8 cellular contexts compared by ENCODE assay signal in genomic region chr14:94769413-94770250, GRCh38. TPM values are rescaled to one million over a fixed set of nuclear protein-coding genes. Genes with fewer than 3 reads are reported as not detected.
DNase-seq lines count a peak whose midpoint lies in the region; ATAC-seq and TF ChIP-seq lines count a peak whose summit lies in the region.

Gene GSC, minus strand, starts transcription at chr14:94770113. Its CDS starts 98 bp downstream, at chr14:94770015.

- ATAC-seq in RWPE2 (ENCODE audit: low read depth) (peak; percentile 66), HG03520 (IDR thresholded peaks at IDR 0.05; ENCODE audit: unreplicated experiment) (no peak)
- ATAC-seq in natural killer cell treated with Interleukin-12 subunit alpha and Interleukin-12 subunit beta and Interleukin-15 and Interleukin-18, amount 100 ng/mL, for 72 hours: peak; percentile 58 to 59

- H3K36me3 ChIP-seq in RWPE2 (ENCODE audit: low read depth) (no peaks in the 10 kb centered on the region), esophagus (ENCODE audit: control insufficient read depth in 2 of 2, insufficient read depth in 2 of 2, low read length in 1 of 2) (no peaks in the 10 kb centered on the region)

- H3K27ac ChIP-seq in RWPE2 (ENCODE audit: poor library complexity, severe bottlenecking) (no peak within 1 kb of the TSS), esophagus (ENCODE audit: low read depth in 2 of 2, low read length in 1 of 2) (no peak within 1 kb of the TSS)

- peak within 1 kb of the TSS; percentile 73 for H3K4me3 Mint-ChIP-seq in natural killer cell treated with Interleukin-12 subunit alpha and Interleukin-12 subunit beta and Interleukin-15 and Interleukin-18, amount 100 ng/mL, for 72 hours

- H3K27me3 ChIP-seq in RWPE2 (ENCODE audit: insufficient read depth, poor library complexity, severe bottlenecking): peaks cover 100% of the 10 kb centered on the region
- H3K27me3 ChIP-seq in esophagus (ENCODE audit: control insufficient read depth in 1 of 2, insufficient read depth in 2 of 2, low read length in 2 of 2): peaks cover 17 to 35% of the 10 kb centered on the region in 2 donors

- H3K27ac Mint-ChIP-seq in natural killer cell treated with Interleukin-12 subunit alpha and Interleukin-12 subunit beta and Interleukin-15 and Interleukin-18, amount 100 ng/mL, for 72 hours: no peak within 1 kb of the TSS

- no peak for TF ChIP-seq CTCF in RWPE2 (IDR thresholded peaks at IDR 0.05; ENCODE audit: poor library complexity, severe bottlenecking)

- no peaks in the 10 kb centered on the region for H3K4me1 ChIP-seq in RWPE2 (ENCODE audit: insufficient read depth, poor library complexity, severe bottlenecking)
- peaks cover 11 to 15% of the 10 kb centered on the region in 2 donors for H3K4me1 ChIP-seq in esophagus (ENCODE audit: control insufficient read depth in 2 of 2, insufficient read depth in 2 of 2, low read length in 1 of 2)

- DNase-seq in NCI-H524 (lab: John Stamatoyannopoulos, UW) (peak; percentile 28 to 66), NCI-H524 treated with DMSO at 0.1 percent for 48 hours (lab: John Stamatoyannopoulos, UW) (no peak), RWPE2 (ENCODE audit: low spot score) (no peak), ureter (ENCODE audit: low spot score) (no peak), cerebellum (ENCODE audit: low spot score) (no peak)
- no peak for DNase-seq in natural killer cell treated with Interleukin-12 subunit alpha and Interleukin-12 subunit beta and Interleukin-15 and Interleukin-18, amount 100 ng/mL, for 72 hours (ENCODE audit: low spot score)

- peaks cover 57 to 73% of the 10 kb centered on the region in 2 donors for H3K27me3 Mint-ChIP-seq in natural killer cell treated with Interleukin-12 subunit alpha and Interleukin-12 subunit beta and Interleukin-15 and Interleukin-18, amount 100 ng/mL, for 72 hours

- no peaks in the 10 kb centered on the region for H3K36me3 Mint-ChIP-seq in natural killer cell treated with Interleukin-12 subunit alpha and Interleukin-12 subunit beta and Interleukin-15 and Interleukin-18, amount 100 ng/mL, for 72 hours

- peaks cover 22 to 23% of the 10 kb centered on the region in 2 donors for H3K4me1 Mint-ChIP-seq in natural killer cell treated with Interleukin-12 subunit alpha and Interleukin-12 subunit beta and Interleukin-15 and Interleukin-18, amount 100 ng/mL, for 72 hours (ENCODE audit: low read depth in 2 of 2)

- no peaks in the 10 kb centered on the region for H3K9me3 Mint-ChIP-seq in natural killer cell treated with Interleukin-12 subunit alpha and Interleukin-12 subunit beta and Interleukin-15 and Interleukin-18, amount 100 ng/mL, for 72 hours

- H3K4me3 ChIP-seq in RWPE2 (ENCODE audit: severe bottlenecking) (peak within 1 kb of the TSS; percentile 32), esophagus (ENCODE audit: low read depth in 1 of 2, low read length in 2 of 2) (peak within 1 kb of the TSS; percentile 48 to 54)

- H3K9me3 ChIP-seq in RWPE2 (ENCODE audit: severe bottlenecking) (no peaks in the 10 kb centered on the region), esophagus (ENCODE audit: control insufficient read depth in 2 of 2, insufficient read depth in 1 of 2, low read depth in 1 of 2, low read length in 1 of 2) (peaks cover 0 to 8% of the 10 kb centered on the region in 2 donors)

- WGBS in esophagus, 2 donors: 1 to 3% methylated on average over 78 to 94 of the region's 94 CpGs

RNA-seq across cellular contexts. Expression of gene GSC, which starts in this region (rescaled TPM):
- polyA plus RNA-seq in esophagus: under 1 TPM in 1 of 2 donors, not detected in 1; 0.04 TPM
- total RNA-seq in natural killer cell treated with Interleukin-12 subunit alpha and Interleukin-12 subunit beta and Interleukin-15 and Interleukin-18, amount 100 ng/mL, for 72 hours: not detected
- not detected for total RNA-seq in ureter
- not detected for total RNA-seq in cerebellum

Comparison
In these comparisons a context has a peak if more than half of its experiments do, and no peak if none do; other contexts are left out.
1. DNase-seq: peak in NCI-H524 (2 of 2); none in NCI-H524 treated with DMSO at 0.1 percent for 48 hours (single experiment), RWPE2 (single experiment), natural killer cell treated with Interleukin-12 subunit alpha and Interleukin-12 subunit beta and Interleukin-15 and Interleukin-18, amount 100 ng/mL, for 72 hours (single experiment), ureter (single experiment) and cerebellum (single experiment).
2. Peak in ATAC-seq in natural killer cell treated with Interleukin-12 subunit alpha and Interleukin-12 subunit beta and Interleukin-15 and Interleukin-18, amount 100 ng/mL, for 72 hours; RNA of the gene not detected or under 1 TPM.